ENCODE assay signal across 17 cellular contexts in genomic region chr12:66118240-66118891, GRCh38. TPM values are rescaled to one million over a fixed set of nuclear protein-coding genes. Genes with fewer than 3 reads are reported as not detected.
DNase-seq lines count a peak whose midpoint lies in the region; ATAC-seq and TF ChIP-seq lines count a peak whose summit lies in the region.
"Had no signal": no experiment of that assay in that cellular context is flagged by ENCODE, and none has a peak within 500 bp of the region (broad histone marks: within the 10 kb centered on the region; RNA-seq: fewer than 3 reads in every experiment).

No MANE protein-coding gene starts in this region.

- TF ChIP-seq CTCF in choroid plexus epithelial cell (conservative IDR thresholded peaks at IDR 0.05; ENCODE audit: low read depth, low read length), result no peak
- no peak for TF ChIP-seq CTCF in GM10248 (IDR thresholded peaks at IDR 0.05; ENCODE audit: control extremely low read depth, extremely low read depth, low read depth, missing control alignments)

- peak; percentile 52 for ATAC-seq in GM18508 (IDR thresholded peaks at IDR 0.05; ENCODE audit: insufficient read depth, unreplicated experiment)
- peak; percentile 22 for ATAC-seq in GM19468 (IDR thresholded peaks at IDR 0.05; ENCODE audit: extremely low read depth, unreplicated experiment)
- ATAC-seq: left colon had no signal

- CTCF ChIA-PET in GM10248 (lab: Yijun Ruan, JAX), result interaction anchor here (1.8 to 5.9 kb wide), 2 partner anchors 12 kb away, joined by 4 to 40 read pairs; partner anchors contain the start of gene LLPH

- H3K4me3 ChIP-seq in choroid plexus epithelial cell (ENCODE audit: low read depth, low read length), result no peak overlapping the region
- H3K4me3 ChIP-seq: adrenal gland, MG63, stomach had no signal

- DNase-seq in HT1080 (ENCODE audit: low read depth) (peak; percentile 40), choroid plexus epithelial cell (ENCODE audit: low read depth) (peak; percentile 34), GM03348 (ENCODE audit: low spot score) (no peak), GM10248 (ENCODE audit: extremely low spot score) (no peak), AG08395 (ENCODE audit: low spot score) (no peak), NCI-H1930 (lab: John Stamatoyannopoulos, UW) (no peak)
- DNase-seq: activated CD4-positive, CD25-positive, alpha-beta regulatory T cell; activated effector memory CD4-positive, alpha-beta T cell treated with Interleukin-2 at 50 U/mL for 16 hours; adrenal gland; COR-L47; left colon; MG63; NCI-H1436; NCI-H82; stomach had no signal

- POLR2A ChIA-PET in GM10248 (lab: Yijun Ruan, JAX), result no interaction called here

RNA-seq across cellular contexts. Expression of gene LLPH, which starts 12.2 kb away (rescaled TPM):
- total RNA-seq in HT1080 (2014; rRNA removed; shearing (Covaris generic)), result 31.3 and 45.4 TPM in 2 replicates
- polyA plus RNA-seq in HT1080 (2015; cell fraction: cytosol; rRNA removed), result 41.5 and 42.8 TPM in 2 replicates
- polyA plus RNA-seq in HT1080 (2015; cell fraction: nucleus; rRNA removed), result 16.6 and 18.0 TPM in 2 replicates

RNA-seq across cellular contexts. Expression of gene TMBIM4, which starts 51.4 kb away (rescaled TPM):
- 30.5 and 39.0 TPM in 2 replicates for total RNA-seq in HT1080 (2014; rRNA removed; shearing (Covaris generic))
- polyA plus RNA-seq in HT1080 (2015; cell fraction: cytosol; rRNA removed), result 86.3 and 90.1 TPM in 2 replicates
- 40.8 and 49.2 TPM in 2 replicates for polyA plus RNA-seq in HT1080 (2015; cell fraction: nucleus; rRNA removed)

Comparison
In these comparisons a context has a peak if more than half of its experiments do, and no peak if none do; other contexts are left out.
1. DNase-seq: peak in HT1080 (single experiment) and choroid plexus epithelial cell (single experiment); none in GM03348 (single experiment), GM10248 (single experiment), AG08395 (single experiment) and NCI-H1930 (0 of 2).